In genomic region chr4:102354671-102355454, GRCh38 we compare ENCODE assay signal across 22 cellular contexts.
"Had no signal": no experiment of that assay in that cellular context is flagged by ENCODE, and none has a peak within 500 bp of the region (broad histone marks: within the 10 kb centered on the region; RNA-seq: fewer than 3 reads in every experiment).

No MANE protein-coding gene starts in this region.

- H3K9ac ChIP-seq: parathyroid adenoma had no signal

- DNase-seq: heart right ventricle; islet precursor cell; left lung; mesendoderm; naive thymus-derived CD8-positive, alpha-beta T cell; nucleus accumbens; psoas muscle; stimulated activated CD4-positive, alpha-beta T cell treated with anti-CD3 and anti-CD28 coated beads, Interleukin-12 subunit alpha, Interleukin-12 subunit beta, amount 100 ng/mL, for 4 hours; stimulated activated CD4-positive, alpha-beta T cell treated with anti-CD3 and anti-CD28 coated beads, Interleukin-15, amount 100 ng/mL, for 24 hours; stimulated activated CD4-positive, alpha-beta T cell treated with anti-CD3 and anti-CD28 coated beads, Interleukin-2, amount 100 ng/mL, for 24 hours; stimulated activated CD4-positive, alpha-beta T cell treated with anti-CD3 and anti-CD28 coated beads, Interleukin-4, amount 100 ng/mL, for 1 hour; stimulated activated naive CD4-positive, alpha-beta T cell; tibial artery; uterus had no signal

- H3K27me3 ChIP-seq: heart right ventricle, hepatocyte, left lung, right atrium auricular region, suprapubic skin, tibial artery, uterus had no signal

- H3K9me3 ChIP-seq: heart right ventricle, left lung, psoas muscle, right atrium auricular region, suprapubic skin, thoracic aorta, tibial artery, uterus had no signal

- ATAC-seq: heart right ventricle; left lung; naive thymus-derived CD8-positive, alpha-beta T cell; psoas muscle; sciatic nerve had no signal

- H3K4me3 ChIP-seq: heart right ventricle, hepatocyte, left lung, lung, psoas muscle, right atrium auricular region, skin epidermis, suprapubic skin, thoracic aorta, tibial artery, uterus had no signal

- H3K27ac ChIP-seq: heart right ventricle, hepatocyte, left lung, parathyroid adenoma, psoas muscle, right atrium auricular region, skin epidermis, suprapubic skin, thoracic aorta, tibial artery, uterus had no signal

- H3K36me3 ChIP-seq: heart right ventricle, left lung, right atrium auricular region, suprapubic skin, thoracic aorta, tibial artery, uterus had no signal

- H3K4me1 ChIP-seq: heart right ventricle, left lung, parathyroid adenoma, psoas muscle, right atrium auricular region, suprapubic skin, uterus had no signal
